ENCODE assay signal across 23 cellular contexts in the genomic region with DNA sequence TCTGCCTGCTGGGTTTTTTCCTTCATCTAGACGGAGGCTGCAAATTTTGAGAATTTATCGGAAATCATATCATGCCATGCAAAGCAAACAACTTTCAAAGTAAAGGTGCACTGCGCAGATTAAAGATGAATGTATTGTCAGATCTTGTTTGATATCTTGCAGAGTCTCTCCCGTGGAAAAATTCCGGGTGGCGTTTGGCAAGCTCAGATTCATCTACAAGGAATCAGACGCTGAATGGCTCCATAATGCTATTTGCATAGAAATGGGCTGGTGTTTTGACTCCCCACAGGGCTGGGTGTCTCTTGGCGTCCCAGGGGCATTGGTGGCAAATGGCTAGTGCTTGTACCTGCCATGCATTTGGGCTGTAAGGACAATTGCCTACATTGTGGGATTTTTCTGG.
"Had no signal": no experiment of that assay in that cellular context is flagged by ENCODE, and none has a peak within 500 bp of the region (broad histone marks: within the 10 kb centered on the region; RNA-seq: fewer than 3 reads in every experiment).

No MANE protein-coding gene starts in this region.

- H3K9me3 Mint-ChIP-seq: IgD-negative memory B cell, T-cell had no signal

- H3K27ac ChIP-seq: KMS-11, SJSA1 had no signal

- H3K9me3 ChIP-seq: SJSA1, SK-N-SH had no signal

- H3K27me3 ChIP-seq: SJSA1 had no signal

- H3K9me2 ChIP-seq: SK-N-SH had no signal

- ATAC-seq: HepG2, K562, T-cell had no signal

- DNase-seq: Kasumi-1, MM.1S, NCI-H1092 treated with DMSO at 0.1 percent for 48 hours, NCI-H1436, NCI-H187, NCI-H2029, NCI-H2081 treated with DMSO at 0.1 percent for 48 hours, NCI-H2171, NCI-H226, NCI-H446, NCI-H510A, NCI-H524 treated with DMSO at 0.1 percent for 48 hours, Right ventricle myocardium superior, RPMI8226, SIG-M5, SK-N-SH, SW 1271, T-cell had no signal

- H3K27ac Mint-ChIP-seq: IgD-negative memory B cell, T-cell had no signal

- H3K4me2 ChIP-seq: KMS-11, SK-N-SH had no signal

- H3K4me3 ChIP-seq: K562, SJSA1 had no signal

- H3K36me3 ChIP-seq: SJSA1 had no signal

- H3K36me3 Mint-ChIP-seq: IgD-negative memory B cell, T-cell had no signal

- H3K4me1 ChIP-seq: SJSA1 had no signal

- H3K9ac ChIP-seq: KMS-11, SK-N-SH had no signal

- H3K4me3 Mint-ChIP-seq: T-cell had no signal
